21 cellular contexts compared by ENCODE assay signal in genomic region chr5:29069104-29069402, GRCh38.
DNase-seq lines count a peak whose midpoint lies in the region; ATAC-seq, FAIRE-seq and TF ChIP-seq lines count a peak whose summit lies in the region.
"Had no signal": no experiment of that assay in that cellular context is flagged by ENCODE, and none has a peak within 500 bp of the region (broad histone marks: within the 10 kb centered on the region; RNA-seq: fewer than 3 reads in every experiment).

No MANE protein-coding gene starts in this region.

- no peak overlapping the region for H3K4me3 ChIP-seq in GM23338
- no peak overlapping the region for H3K4me3 ChIP-seq in mucosa of descending colon
- H3K4me3 ChIP-seq in pancreas = no peak overlapping the region
- H3K4me3 ChIP-seq: BLaER1 had no signal

- intact Hi-C loops in mucosa of descending colon (cut with DNase I, micrococcal nuclease) (no loop called here), pancreas (cut with DNase I) (no loop called here)

- no peak for FAIRE-seq in pancreas (lab: Jason Lieb, UNC)
- no peak for FAIRE-seq in GM12891 (lab: Jason Lieb, UNC)
- FAIRE-seq: GM12892, H1 had no signal

- H3K36me3 Mint-ChIP-seq in GM23338 (ENCODE audit: low read depth) = no peaks in the 10 kb centered on the region
- H3K36me3 Mint-ChIP-seq: CD4-positive, CD25-positive, alpha-beta regulatory T cell; CD8-positive, alpha-beta T cell had no signal

- H3F3A ChIP-seq in GM23338 (replicated peaks; ENCODE audit: low read depth) = no peaks in the 10 kb centered on the region

- peak overlapping the region; percentile 43 for H2AFZ ChIP-seq in GM23338

- H3K27ac ChIP-seq in 22Rv1 (peak overlapping the region; percentile 97), GM23338 (ENCODE audit: low read depth) (no peak overlapping the region), pancreas (no peak overlapping the region)
- H3K27ac ChIP-seq: BLaER1, C4-2B had no signal

- no peak overlapping the region for H3K4me2 ChIP-seq in GM23338
- H3K4me2 ChIP-seq: BLaER1 had no signal

- DNase-seq in GM23338 (ENCODE audit: low spot score) (no peak), mucosa of descending colon (peak in 2 of 3 donors; percentile 22 to 49), pancreas (no peak), retina (no peak), GM12891 (ENCODE audit: insufficient read length, low spot score) (no peak), T1000 (lab: John Stamatoyannopoulos, UW) (no peak)
- DNase-seq: Caco-2; CD4-positive, CD25-positive, alpha-beta regulatory T cell; CD8-positive, alpha-beta T cell; DMS153; DMS79 treated with DMSO at 0.1 percent for 48 hours; GF-D8; H7; HCEC 1CT had no signal

- no peaks in the 10 kb centered on the region for H3K4me1 ChIP-seq in GM23338 (ENCODE audit: insufficient read depth)
- peaks cover 5% of the 10 kb centered on the region for H3K4me1 ChIP-seq in mucosa of descending colon (ENCODE audit: low read depth)
- H3K4me1 ChIP-seq in pancreas = peaks cover 0 to 7% (median 6%) of the 10 kb centered on the region in 3 donors
- H3K4me1 ChIP-seq: BLaER1 had no signal

- H3K27me3 ChIP-seq in GM23338 (ENCODE audit: insufficient read depth) = no peaks in the 10 kb centered on the region
- no peaks in the 10 kb centered on the region for H3K27me3 ChIP-seq in pancreas
- H3K27me3 ChIP-seq: BLaER1 had no signal

- H3K4me3 Mint-ChIP-seq in GM23338 = no peak overlapping the region
- H3K4me3 Mint-ChIP-seq: B cell; CD4-positive, CD25-positive, alpha-beta regulatory T cell; CD8-positive, alpha-beta T cell had no signal

- no peaks in the 10 kb centered on the region for H3K9me3 ChIP-seq in mucosa of descending colon
- no peaks in the 10 kb centered on the region for H3K9me3 ChIP-seq in pancreas
- H3K9me3 ChIP-seq: BLaER1 had no signal

- no peaks in the 10 kb centered on the region for H3K79me2 ChIP-seq in GM23338 (replicated peaks; ENCODE audit: insufficient read depth)

- ATAC-seq in GM23338 = no peak
- peak; percentile 67 for ATAC-seq in mucosa of descending colon
- peak in 3 of 4 donors; percentile 17 to 54 (median 28) for ATAC-seq in pancreas
- ATAC-seq in GM18867 (IDR thresholded peaks at IDR 0.05; ENCODE audit: unreplicated experiment) = no peak
- ATAC-seq: CD8-positive, alpha-beta T cell had no signal

- no peaks in the 10 kb centered on the region for H3K4me1 Mint-ChIP-seq in GM23338
- H3K4me1 Mint-ChIP-seq: B cell had no signal

- H4K20me1 ChIP-seq in GM23338 (replicated peaks; ENCODE audit: insufficient read depth) = no peaks in the 10 kb centered on the region
- H4K20me1 ChIP-seq: BLaER1 had no signal

- H3K27me3 Mint-ChIP-seq in GM23338 (ENCODE audit: insufficient read depth, low read depth, poor library complexity) = peaks cover 2% of the 10 kb centered on the region
- H3K27me3 Mint-ChIP-seq: B cell; CD4-positive, CD25-positive, alpha-beta regulatory T cell had no signal

- H3K9me2 ChIP-seq in GM23338 (ENCODE audit: insufficient read depth) = peaks cover 1% of the 10 kb centered on the region; the same call in 1 of the 2 replicates

- H3K36me3 ChIP-seq in GM23338 (ENCODE audit: insufficient read depth) (no peaks in the 10 kb centered on the region), mucosa of descending colon (ENCODE audit: low read depth) (no peaks in the 10 kb centered on the region), pancreas (no peaks in the 10 kb centered on the region)
- H3K36me3 ChIP-seq: BLaER1 had no signal

- no peak for TF ChIP-seq CTCF in 22Rv1 (IDR thresholded peaks at IDR 0.05)
- TF ChIP-seq CTCF in GM23338 (conservative IDR thresholded peaks at IDR 0.05; ENCODE audit: low read depth in 2 of 2) = no peak
- TF ChIP-seq CTCF in mucosa of descending colon (IDR thresholded peaks at IDR 0.05) = no peak
- no peak for TF ChIP-seq CTCF in pancreas (IDR thresholded peaks at IDR 0.05)

- H3K9me3 Mint-ChIP-seq in GM23338 = no peaks in the 10 kb centered on the region

- WGBS in pancreas, 2 donors = 66 to 82% methylated on average over 2 of the region's 2 CpGs

- no peak overlapping the region for H3K27ac Mint-ChIP-seq in GM23338
- H3K27ac Mint-ChIP-seq: B cell; CD4-positive, CD25-positive, alpha-beta regulatory T cell; CD8-positive, alpha-beta T cell had no signal

- TF ChIP-seq POLR2A in GM12891 (IDR thresholded peaks at IDR 0.05; ENCODE audit: low read depth, low read length) = no peak

TF ChIP-seq in GM23338, 12 proteins besides CTCF, POLR2A, EP300 and RAD21 (continues in another document):
- TF ChIP-seq REST (IDR thresholded peaks at IDR 0.05; ENCODE audit: unreplicated experiment) (no peak), ETS1 (IDR thresholded peaks at IDR 0.05) (no peak)

TF ChIP-seq in GM12891, 5 proteins besides CTCF, POLR2A, EP300 and RAD21:
- TF ChIP-seq TAF1 (IDR thresholded peaks at IDR 0.05; ENCODE audit: low read depth, low read length) (no peak), SPI1 (IDR thresholded peaks at IDR 0.05; ENCODE audit: low read depth, low read length) (no peak), POU2F2 (IDR thresholded peaks at IDR 0.05; ENCODE audit: low read depth, low read length) (no peak), PAX5 (IDR thresholded peaks at IDR 0.05; ENCODE audit: insufficient read depth, low read length, severe bottlenecking) (no peak), POLR2AphosphoS5 (IDR thresholded peaks at IDR 0.05; ENCODE audit: low read depth, low read length) (no peak)

Comparison
In these comparisons a context has a peak if more than half of its experiments do, and no peak if none do; other contexts are left out.
1. ATAC-seq: peak in mucosa of descending colon (single experiment) and pancreas (3 of 4); none in GM23338 (single experiment) and GM18867 (single experiment).
2. DNase-seq: peak in mucosa of descending colon (2 of 3); none in GM23338 (single experiment), pancreas (0 of 6), retina (single experiment), GM12891 (single experiment) and T1000 (single experiment).